Comparison of ENCODE assay signal across 8 cellular contexts in the genomic region with DNA sequence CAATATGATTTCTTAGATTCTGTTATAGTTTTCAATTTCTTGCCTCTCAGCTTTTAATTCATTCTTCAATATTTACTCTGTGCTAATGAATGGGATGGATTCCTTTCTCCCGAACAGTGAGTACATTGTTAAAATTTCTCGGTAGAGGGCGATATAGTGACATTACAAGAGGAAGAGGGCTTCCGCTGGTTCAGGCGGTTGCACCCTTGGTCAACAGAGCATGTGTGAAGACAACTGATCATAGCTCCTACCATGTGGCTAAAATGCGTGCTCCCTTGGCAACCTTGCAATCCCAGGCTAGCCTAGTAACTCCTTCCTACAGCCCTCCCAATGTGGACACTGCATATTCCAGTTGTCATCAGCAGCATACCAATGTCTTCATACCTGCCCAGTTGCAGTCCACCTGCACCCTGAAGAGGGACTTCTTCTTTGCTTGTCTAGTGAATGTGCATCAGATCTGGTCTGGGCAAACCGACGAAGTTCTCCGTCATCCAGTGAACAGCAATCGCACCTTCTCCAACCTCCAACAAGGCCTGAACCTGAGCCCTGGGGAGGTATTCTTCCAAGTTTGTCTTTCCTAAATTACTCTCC.
DNase-seq lines count a peak whose midpoint lies in the region; ATAC-seq and TF ChIP-seq lines count a peak whose summit lies in the region.
"Had no signal": no experiment of that assay in that cellular context is flagged by ENCODE, and none has a peak within 500 bp of the region (broad histone marks: within the 10 kb centered on the region; RNA-seq: fewer than 3 reads in every experiment).

No MANE protein-coding gene starts in this region.

- no peaks in the 10 kb centered on the region for H3K9me3 ChIP-seq in CD8-positive, alpha-beta T cell (ENCODE audit: low read length)
- H3K9me3 ChIP-seq in ascending aorta = no peaks in the 10 kb centered on the region

- no peaks in the 10 kb centered on the region for H3K27me3 ChIP-seq in CD8-positive, alpha-beta T cell (ENCODE audit: insufficient read depth, low read length)
- H3K27me3 ChIP-seq in ascending aorta = no peaks in the 10 kb centered on the region

- H3K27me3 Mint-ChIP-seq in CD8-positive, alpha-beta T cell (ENCODE audit: low read depth) = no peaks in the 10 kb centered on the region

- H3K4me1 Mint-ChIP-seq in CD8-positive, alpha-beta T cell (ENCODE audit: low read depth) = no peaks in the 10 kb centered on the region

- ATAC-seq in GM19351 (IDR thresholded peaks at IDR 0.05; ENCODE audit: unreplicated experiment) = peak; percentile 82
- ATAC-seq in CD8-positive, alpha-beta T cell = no peak

- TF ChIP-seq CTCF in LNCaP clone FGC (IDR thresholded peaks at IDR 0.05; ENCODE audit: control insufficient read depth, extremely low read depth, insufficient read depth) (peak; percentile 37), choroid plexus epithelial cell (conservative IDR thresholded peaks at IDR 0.05; ENCODE audit: low read depth, low read length) (peak; percentile 59), ascending aorta (IDR thresholded peaks at IDR 0.05) (no peak)
- TF ChIP-seq CTCF in CD8-positive, alpha-beta T cell (IDR thresholded peaks at IDR 0.05) = no peak

- no peak overlapping the region for H3K4me3 Mint-ChIP-seq in CD8-positive, alpha-beta T cell

- POLR2A ChIA-PET in CD8-positive, alpha-beta T cell (lab: Charles Lee) = no interaction called here

- H3K36me3 ChIP-seq in CD8-positive, alpha-beta T cell (ENCODE audit: insufficient read depth, low read length) = no peaks in the 10 kb centered on the region
- H3K36me3 ChIP-seq in ascending aorta = no peaks in the 10 kb centered on the region

- intact Hi-C loops in CD8-positive, alpha-beta T cell (cut with DNase I, micrococcal nuclease) = no loop called here
- intact Hi-C loops in ascending aorta (cut with DNase I) = no loop called here

- H3K4me1 ChIP-seq in CD8-positive, alpha-beta T cell (ENCODE audit: insufficient read depth, low read length) = no peaks in the 10 kb centered on the region
- no peaks in the 10 kb centered on the region for H3K4me1 ChIP-seq in ascending aorta

- CTCF ChIA-PET in CD8-positive, alpha-beta T cell (lab: Charles Lee) = no interaction called here

- no peak overlapping the region for H3K27ac ChIP-seq in CD8-positive, alpha-beta T cell (ENCODE audit: low read depth, low read length)
- no peak overlapping the region for H3K27ac ChIP-seq in ascending aorta

- H3K27ac Mint-ChIP-seq in CD8-positive, alpha-beta T cell = no peak overlapping the region

- H3K9me3 Mint-ChIP-seq in CD8-positive, alpha-beta T cell = no peaks in the 10 kb centered on the region

- H3K4me3 ChIP-seq in LNCaP clone FGC (ENCODE audit: low read depth, low read length) (no peak overlapping the region), choroid plexus epithelial cell (ENCODE audit: low read depth, low read length) (no peak overlapping the region), ascending aorta (no peak overlapping the region)
- no peak overlapping the region for H3K4me3 ChIP-seq in CD8-positive, alpha-beta T cell (ENCODE audit: low read depth, low read length)

- DNase-seq in LNCaP clone FGC (ENCODE audit: low read depth) (peak; percentile 7), choroid plexus epithelial cell (ENCODE audit: low read depth) (peak; percentile 62), pons (ENCODE audit: low spot score) (peak; percentile 56), ascending aorta (ENCODE audit: low spot score in 2 of 2) (no peak)
- DNase-seq in CD8-positive, alpha-beta T cell = no peak
- DNase-seq in activated effector memory CD4-positive, alpha-beta T cell treated with Interleukin-2 at 50 U/mL for 16 hours = no peak
- DNase-seq: NCI-H2029 treated with DMSO at 0.1 percent for 48 hours had no signal

- no peaks in the 10 kb centered on the region for H3K36me3 Mint-ChIP-seq in CD8-positive, alpha-beta T cell

Comparison
In these comparisons a context has a peak if more than half of its experiments do, and no peak if none do; other contexts are left out.
1. DNase-seq: peak in LNCaP clone FGC (single experiment), choroid plexus epithelial cell (single experiment) and pons (single experiment); none in CD8-positive, alpha-beta T cell (0 of 7), ascending aorta (0 of 2) and activated effector memory CD4-positive, alpha-beta T cell treated with Interleukin-2 at 50 U/mL for 16 hours (single experiment).
2. CTCF ChIP-seq: peak in LNCaP clone FGC (single experiment) and choroid plexus epithelial cell (single experiment); none in CD8-positive, alpha-beta T cell (single experiment) and ascending aorta (0 of 3).